1 cellular context compared by ENCODE assay signal in genomic region chr3:108471346-108471935, GRCh38.
TF ChIP-seq lines count a peak whose summit lies in the region.

No MANE protein-coding gene starts in this region.

TF ChIP-seq in HCT116, 20 proteins besides CTCF, POLR2A, EP300 and RAD21:
- TF ChIP-seq, protein P1, sequence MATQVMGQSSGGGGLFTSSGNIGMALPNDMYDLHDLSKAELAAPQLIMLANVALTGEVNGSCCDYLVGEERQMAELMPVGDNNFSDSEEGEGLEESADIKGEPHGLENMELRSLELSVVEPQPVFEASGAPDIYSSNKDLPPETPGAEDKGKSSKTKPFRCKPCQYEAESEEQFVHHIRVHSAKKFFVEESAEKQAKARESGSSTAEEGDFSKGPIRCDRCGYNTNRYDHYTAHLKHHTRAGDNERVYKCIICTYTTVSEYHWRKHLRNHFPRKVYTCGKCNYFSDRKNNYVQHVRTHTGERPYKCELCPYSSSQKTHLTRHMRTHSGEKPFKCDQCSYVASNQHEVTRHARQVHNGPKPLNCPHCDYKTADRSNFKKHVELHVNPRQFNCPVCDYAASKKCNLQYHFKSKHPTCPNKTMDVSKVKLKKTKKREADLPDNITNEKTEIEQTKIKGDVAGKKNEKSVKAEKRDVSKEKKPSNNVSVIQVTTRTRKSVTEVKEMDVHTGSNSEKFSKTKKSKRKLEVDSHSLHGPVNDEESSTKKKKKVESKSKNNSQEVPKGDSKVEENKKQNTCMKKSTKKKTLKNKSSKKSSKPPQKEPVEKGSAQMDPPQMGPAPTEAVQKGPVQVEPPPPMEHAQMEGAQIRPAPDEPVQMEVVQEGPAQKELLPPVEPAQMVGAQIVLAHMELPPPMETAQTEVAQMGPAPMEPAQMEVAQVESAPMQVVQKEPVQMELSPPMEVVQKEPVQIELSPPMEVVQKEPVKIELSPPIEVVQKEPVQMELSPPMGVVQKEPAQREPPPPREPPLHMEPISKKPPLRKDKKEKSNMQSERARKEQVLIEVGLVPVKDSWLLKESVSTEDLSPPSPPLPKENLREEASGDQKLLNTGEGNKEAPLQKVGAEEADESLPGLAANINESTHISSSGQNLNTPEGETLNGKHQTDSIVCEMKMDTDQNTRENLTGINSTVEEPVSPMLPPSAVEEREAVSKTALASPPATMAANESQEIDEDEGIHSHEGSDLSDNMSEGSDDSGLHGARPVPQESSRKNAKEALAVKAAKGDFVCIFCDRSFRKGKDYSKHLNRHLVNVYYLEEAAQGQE (IDR thresholded peaks at IDR 0.05; ENCODE audit: low read depth), result no peak
- peak; percentile 64 for TF ChIP-seq FOSL1 (IDR thresholded peaks at IDR 0.05; ENCODE audit: low read depth)
- TF ChIP-seq ZFX (IDR thresholded peaks at IDR 0.05), result no peak
- TF ChIP-seq ATF3 (IDR thresholded peaks at IDR 0.05), result no peak
- peak; percentile 36; the same call in 1 of the 2 replicates for TF ChIP-seq CEBPB (IDR thresholded peaks at IDR 0.05; ENCODE audit: low read depth)
- no peak for TF ChIP-seq ELF1 (IDR thresholded peaks at IDR 0.05; ENCODE audit: borderline replicate concordance, low read depth)
- peak; percentile 26 for TF ChIP-seq CBX3 (IDR thresholded peaks at IDR 0.05; ENCODE audit: low read depth)
- TF ChIP-seq ZNF274 (IDR thresholded peaks at IDR 0.05; ENCODE audit: low read depth, low read length), result no peak
- TF ChIP-seq TCF7L2 (IDR thresholded peaks at IDR 0.05; ENCODE audit: borderline replicate concordance, extremely low read depth, insufficient read depth, insufficient read length), result peak; percentile 92
- TF ChIP-seq, protein P2, sequence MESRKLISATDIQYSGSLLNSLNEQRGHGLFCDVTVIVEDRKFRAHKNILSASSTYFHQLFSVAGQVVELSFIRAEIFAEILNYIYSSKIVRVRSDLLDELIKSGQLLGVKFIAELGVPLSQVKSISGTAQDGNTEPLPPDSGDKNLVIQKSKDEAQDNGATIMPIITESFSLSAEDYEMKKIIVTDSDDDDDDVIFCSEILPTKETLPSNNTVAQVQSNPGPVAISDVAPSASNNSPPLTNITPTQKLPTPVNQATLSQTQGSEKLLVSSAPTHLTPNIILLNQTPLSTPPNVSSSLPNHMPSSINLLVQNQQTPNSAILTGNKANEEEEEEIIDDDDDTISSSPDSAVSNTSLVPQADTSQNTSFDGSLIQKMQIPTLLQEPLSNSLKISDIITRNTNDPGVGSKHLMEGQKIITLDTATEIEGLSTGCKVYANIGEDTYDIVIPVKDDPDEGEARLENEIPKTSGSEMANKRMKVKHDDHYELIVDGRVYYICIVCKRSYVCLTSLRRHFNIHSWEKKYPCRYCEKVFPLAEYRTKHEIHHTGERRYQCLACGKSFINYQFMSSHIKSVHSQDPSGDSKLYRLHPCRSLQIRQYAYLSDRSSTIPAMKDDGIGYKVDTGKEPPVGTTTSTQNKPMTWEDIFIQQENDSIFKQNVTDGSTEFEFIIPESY (IDR thresholded peaks at IDR 0.05; ENCODE audit: extremely low read depth, insufficient replicate concordance, low read length), result no peak
- TF ChIP-seq JUND (IDR thresholded peaks at IDR 0.05), result peak; percentile 69
- TF ChIP-seq SRF (IDR thresholded peaks at IDR 0.05; ENCODE audit: low read depth), result no peak; the same call in 1 of the 2 replicates
- peak; percentile 74 for TF ChIP-seq SP1 (IDR thresholded peaks at IDR 0.05; ENCODE audit: low read depth)
- peak; percentile 36; the same call in 1 of the 2 replicates for TF ChIP-seq SIN3A (IDR thresholded peaks at IDR 0.05; ENCODE audit: low read depth)
- TF ChIP-seq YY1 (IDR thresholded peaks at IDR 0.05; ENCODE audit: extremely low read depth, insufficient replicate concordance, low read depth, low read length), result no peak
- no peak for TF ChIP-seq EZH2phosphoT487 (IDR thresholded peaks at IDR 0.05; ENCODE audit: borderline replicate concordance)
- TF ChIP-seq EZH2 (IDR thresholded peaks at IDR 0.05), result no peak
- peak; percentile 45; the same call in 1 of the 2 replicates for TF ChIP-seq POLR2AphosphoS5 (IDR thresholded peaks at IDR 0.05; ENCODE audit: low read depth, low read length)
- no peak for TF ChIP-seq EGR1 (IDR thresholded peaks at IDR 0.05; ENCODE audit: low read depth)
- peak; percentile 37; the same call in 1 of the 2 replicates for TF ChIP-seq MAX (IDR thresholded peaks at IDR 0.05)
